ENCODE assay signal across 35 cellular contexts in genomic region chrX:123563167-123563566, GRCh38.
"Had no signal": no experiment of that assay in that cellular context is flagged by ENCODE, and none has a peak within 500 bp of the region (broad histone marks: within the 10 kb centered on the region; RNA-seq: fewer than 3 reads in every experiment).

No MANE protein-coding gene starts in this region.

- H3K4me2 ChIP-seq: KMS-11 had no signal

- H3K36me3 ChIP-seq: MG63 had no signal

- H3K9ac ChIP-seq: KMS-11 had no signal

- H3K4me3 ChIP-seq: MG63 had no signal

- H3K27ac ChIP-seq: KMS-11 had no signal

- H3K9me3 ChIP-seq: MG63 had no signal

- H3K27me3 ChIP-seq: MG63 had no signal

- DNase-seq: Karpas-422, Kasumi-1, MG63, MM.1S, MV-4-11, NCI-H1048, NCI-H1092, NCI-H1092 treated with DMSO at 0.1 percent for 48 hours, NCI-H1105, NCI-H1105 treated with DMSO at 0.1 percent for 48 hours, NCI-H1417, NCI-H1417 treated with DMSO at 0.1 percent for 48 hours, NCI-H1436, NCI-H1436 treated with DMSO at 0.1 percent for 48 hours, NCI-H146, NCI-H1694, NCI-H1694 treated with DMSO at 0.1 percent for 48 hours, NCI-H187, NCI-H187 treated with DMSO at 0.1 percent for 48 hours, NCI-H1930, NCI-H2029, NCI-H2029 treated with DMSO at 0.1 percent for 48 hours, NCI-H2081, NCI-H2081 treated with DMSO at 0.1 percent for 48 hours, NCI-H2107, NCI-H2171, NCI-H2171 treated with DMSO at 0.1 percent for 48 hours, NCI-H2227 treated with DMSO at 0.1 percent for 48 hours, NCI-H226, NCI-H345, NCI-H446, NCI-H446 treated with DMSO at 0.1 percent for 48 hours, NCI-H510A, NCI-H510A treated with DMSO at 0.1 percent for 48 hours had no signal
